12 cellular contexts compared by ENCODE assay signal in the genomic region with DNA sequence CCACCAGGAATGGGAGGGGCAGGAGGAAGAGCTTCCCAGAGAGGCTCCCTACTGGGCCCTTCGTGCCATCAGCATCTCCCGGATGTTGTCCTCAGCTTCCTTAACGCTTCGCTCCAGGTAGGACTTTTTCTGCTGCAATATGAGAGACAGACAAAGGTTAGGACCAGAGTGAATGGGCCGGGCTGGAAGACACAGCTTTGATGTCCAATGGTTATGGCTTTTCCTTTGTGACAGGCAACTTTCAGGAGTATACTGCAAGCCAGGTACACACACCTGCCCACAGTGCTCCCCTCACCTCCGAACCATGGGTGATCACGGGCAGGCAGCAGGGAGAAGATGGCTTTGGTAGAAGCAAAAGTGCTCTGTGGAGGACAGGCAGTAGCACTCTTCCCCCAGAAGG. TPM values are rescaled to one million over a fixed set of nuclear protein-coding genes. Genes with fewer than 3 reads are reported as not detected.
DNase-seq lines count a peak whose midpoint lies in the region; ATAC-seq and TF ChIP-seq lines count a peak whose summit lies in the region.
"Had no signal": no experiment of that assay in that cellular context is flagged by ENCODE, and none has a peak within 500 bp of the region (broad histone marks: within the 10 kb centered on the region; RNA-seq: fewer than 3 reads in every experiment).

No MANE protein-coding gene starts in this region.

- H3K9me3 ChIP-seq in adrenal gland (replicated peaks in 1 of 3) (no peaks in the 10 kb centered on the region), lung (ENCODE audit: control insufficient read depth in 2 of 2, insufficient read depth in 1 of 2, low read length in 1 of 2) (no peaks in the 10 kb centered on the region)
- H3K9me3 ChIP-seq: suprapubic skin had no signal

- H3K4me3 ChIP-seq in adrenal gland (no peak overlapping the region), lung (no peak overlapping the region)
- H3K4me3 ChIP-seq: suprapubic skin had no signal

- TF ChIP-seq POLR2A in adrenal gland (IDR thresholded peaks at IDR 0.05), result no peak

- H3K4me1 ChIP-seq in adrenal gland (replicated peaks in 1 of 2), result peaks cover 31 to 49% of the 10 kb centered on the region in 2 donors
- H3K4me1 ChIP-seq in lung (ENCODE audit: control insufficient read depth in 2 of 2, insufficient read depth in 2 of 2, low read length in 2 of 2), result peaks cover 23 to 27% of the 10 kb centered on the region in 2 donors

- peak overlapping the region; percentile 86 for H3K27ac Mint-ChIP-seq in HFFc6
- H3K27ac Mint-ChIP-seq in stimulated activated memory B cell treated with anti-CD40 and anti-IgM and Interleukin-4, amounts not matched to agents 10 μg/mL and 1 μg/mL and 100 μg/mL, for 72 hours, result peak overlapping the region; percentile 48
- H3K27ac Mint-ChIP-seq: activated T-cell treated with anti-CD3 and anti-CD28 coated beads, Interleukin-2, amount 50 U/mL, for 72 hours had no signal

- peaks cover 52% of the 10 kb centered on the region for H3K4me1 Mint-ChIP-seq in HFFc6 (ENCODE audit: low read depth)
- H3K4me1 Mint-ChIP-seq in stimulated activated memory B cell treated with anti-CD40 and anti-IgM and Interleukin-4, amounts not matched to agents 10 μg/mL and 1 μg/mL and 100 μg/mL, for 72 hours, result peaks cover 32% of the 10 kb centered on the region

- DNase-seq in HFFc6 (no peak), adrenal gland (peak in 1 of 7 donors; percentile 54), lung (ENCODE audit: low spot score) (no peak), GM20000 (ENCODE audit: low spot score) (no peak), retina (no peak)
- DNase-seq: activated B cell treated with CpG ODN at 0.5 μM for 24 hours; activated T-cell treated with anti-CD3 and anti-CD28 coated beads, Interleukin-2, amount 50 U/mL, for 72 hours; KG1; NCI-H1694 treated with DMSO at 0.1 percent for 48 hours had no signal

- intact Hi-C loops in adrenal gland (cut with DNase I), result loop anchor here in 1 of 2 donors (2.0 kb wide), 1 partner anchor 103 kb away; no protein-coding TSS in a partner anchor

- H3K27me3 ChIP-seq in adrenal gland (no peaks in the 10 kb centered on the region), lung (ENCODE audit: control insufficient read depth, insufficient read depth) (no peaks in the 10 kb centered on the region)
- H3K27me3 ChIP-seq: suprapubic skin had no signal

- peak overlapping the region; percentile 71 for H3K4me3 Mint-ChIP-seq in HFFc6
- no peak overlapping the region for H3K4me3 Mint-ChIP-seq in stimulated activated memory B cell treated with anti-CD40 and anti-IgM and Interleukin-4, amounts not matched to agents 10 μg/mL and 1 μg/mL and 100 μg/mL, for 72 hours
- H3K4me3 Mint-ChIP-seq: activated B cell treated with CpG ODN at 0.5 μM for 24 hours; activated T-cell treated with anti-CD3 and anti-CD28 coated beads, Interleukin-2, amount 50 U/mL, for 72 hours had no signal

- peaks cover 15% of the 10 kb centered on the region for H3K36me3 Mint-ChIP-seq in HFFc6 (ENCODE audit: low read depth)
- peaks cover 34% of the 10 kb centered on the region for H3K36me3 Mint-ChIP-seq in stimulated activated memory B cell treated with anti-CD40 and anti-IgM and Interleukin-4, amounts not matched to agents 10 μg/mL and 1 μg/mL and 100 μg/mL, for 72 hours

- H3K27ac ChIP-seq in adrenal gland (peak overlapping the region in 3 of 5 donors; percentile 51 to 80 (median 69)), lung (ENCODE audit: low read depth in 1 of 2, low read length in 1 of 2) (peak overlapping the region; percentile 43 to 55)
- H3K27ac ChIP-seq: suprapubic skin had no signal

- H3K27me3 Mint-ChIP-seq in HFFc6 (ENCODE audit: insufficient read depth), result 0 out of 2 replicates have a peak, but pooled peaks cover 1% of the 10 kb centered on the region
- no peaks in the 10 kb centered on the region for H3K27me3 Mint-ChIP-seq in stimulated activated memory B cell treated with anti-CD40 and anti-IgM and Interleukin-4, amounts not matched to agents 10 μg/mL and 1 μg/mL and 100 μg/mL, for 72 hours
- H3K27me3 Mint-ChIP-seq: activated B cell treated with CpG ODN at 0.5 μM for 24 hours had no signal

- no peak for ATAC-seq in lung (ENCODE audit: insufficient read depth, low FRiP score)
- no peak for ATAC-seq in stimulated activated memory B cell treated with anti-CD40 and anti-IgM and Interleukin-4, amounts not matched to agents 10 μg/mL and 1 μg/mL and 100 μg/mL, for 72 hours
- no peak for ATAC-seq in GM18498 (IDR thresholded peaks at IDR 0.05; ENCODE audit: unreplicated experiment)
- ATAC-seq: activated T-cell treated with anti-CD3 and anti-CD28 coated beads, Interleukin-2, amount 50 U/mL, for 72 hours had no signal

- H3K36me3 ChIP-seq in adrenal gland (replicated peaks in 1 of 2), result peaks cover 0 to 22% of the 10 kb centered on the region in 2 donors
- peaks cover 3 to 13% of the 10 kb centered on the region in 2 donors for H3K36me3 ChIP-seq in lung (ENCODE audit: control insufficient read depth in 2 of 2, insufficient read depth in 2 of 2, low read length in 2 of 2)

- no peaks in the 10 kb centered on the region for H3K9me3 Mint-ChIP-seq in HFFc6
- no peaks in the 10 kb centered on the region for H3K9me3 Mint-ChIP-seq in stimulated activated memory B cell treated with anti-CD40 and anti-IgM and Interleukin-4, amounts not matched to agents 10 μg/mL and 1 μg/mL and 100 μg/mL, for 72 hours
- H3K9me3 Mint-ChIP-seq: activated B cell treated with CpG ODN at 0.5 μM for 24 hours; activated T-cell treated with anti-CD3 and anti-CD28 coated beads, Interleukin-2, amount 50 U/mL, for 72 hours had no signal

- 78 to 88% (median 81%) methylated on average over 5 to 7 of the region's 7 CpGs for WGBS in adrenal gland, 4 donors
- 85 to 87% methylated on average over 7 of the region's 7 CpGs for WGBS in lung, 2 donors

- TF ChIP-seq CTCF in HFFc6 (IDR thresholded peaks at IDR 0.05) (no peak), adrenal gland (IDR thresholded peaks at IDR 0.05) (no peak), lung (IDR thresholded peaks at IDR 0.05; ENCODE audit: control extremely low read depth, extremely low read depth) (no peak), GM20000 (IDR thresholded peaks at IDR 0.05; ENCODE audit: extremely low read depth, missing control alignments) (no peak)

RNA-seq across cellular contexts. Expression of a gene that starts 57.0 kb away (rescaled TPM):
- 10 to 100 TPM; 75.0 to 95.8 (median 89.0) TPM for total RNA-seq in HFFc6 (2021; fragmentation: NEBNext Ultra II Directional; extraction: Animal tissue kit (Norgen Biotek cat#: 25700))
- total RNA-seq in adrenal gland, result 100 to 1,000 TPM in 2 of 8 donors, 10 to 100 TPM in 6; 49.1 to 194 (median 74.1) TPM
- polyA plus RNA-seq in adrenal gland, result 100 to 1,000 TPM in 1 of 3 donors, 10 to 100 TPM in 2; 68.1 to 130 (median 97.5) TPM
- 10 to 100 TPM; 42.0 to 45.3 TPM for total RNA-seq in lung
- 100 to 1,000 TPM in 1 of 2 donors, 10 to 100 TPM in 1; 57.9 to 108 TPM for polyA plus RNA-seq in lung
